ENCODE assay signal across 21 cellular contexts in the genomic region with DNA sequence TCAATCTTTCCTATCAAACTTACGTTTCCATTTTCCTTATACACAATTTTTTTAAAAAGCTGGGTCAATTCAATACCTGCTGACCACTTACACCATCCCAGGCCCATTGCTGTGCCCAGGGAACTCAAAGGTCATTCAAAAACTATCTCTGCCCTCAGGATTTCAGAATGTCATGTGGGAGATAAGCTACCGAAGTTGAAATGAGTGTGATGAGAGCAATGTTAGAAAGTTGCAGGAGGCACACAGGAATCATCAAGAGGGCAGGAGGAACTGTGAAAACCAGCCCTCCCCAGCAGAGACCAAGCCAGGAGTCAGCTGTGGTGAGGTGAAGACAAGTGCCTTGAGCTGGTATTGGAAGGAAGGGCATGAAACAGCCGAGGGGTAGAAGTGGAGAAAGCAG.
A peak's percentile ranks its signal among the peaks of the same experiment; 100 is the strongest.
DNase-seq lines count a peak whose midpoint lies in the region; ATAC-seq and TF ChIP-seq lines count a peak whose summit lies in the region.
"Had no signal": no experiment of that assay in that cellular context is flagged by ENCODE, and none has a peak within 500 bp of the region (broad histone marks: within the 10 kb centered on the region; RNA-seq: fewer than 3 reads in every experiment).

No MANE protein-coding gene starts in this region.

- H2AFZ ChIP-seq in fibroblast of lung (ENCODE audit: low read length), result peak overlapping the region; percentile 50
- peak overlapping the region; percentile 37 for H2AFZ ChIP-seq in hepatocyte
- H2AFZ ChIP-seq in parathyroid adenoma, result peak overlapping the region; percentile 19

- H3K79me2 ChIP-seq in fibroblast of lung (ENCODE audit: control insufficient read depth, insufficient read depth, low read length) (no peaks in the 10 kb centered on the region), hepatocyte (no peaks in the 10 kb centered on the region), parathyroid adenoma (no peaks in the 10 kb centered on the region)

- intact Hi-C loops in Right ventricle myocardium inferior (cut with DNase I), result loop anchor here (5.0 kb wide), 1 partner anchor 54 kb away; no protein-coding TSS in a partner anchor

- no peaks in the 10 kb centered on the region for H3K4me1 ChIP-seq in right atrium auricular region
- peaks cover under 1% of the 10 kb centered on the region for H3K4me1 ChIP-seq in fibroblast of lung (ENCODE audit: control insufficient read depth, extremely low read depth, insufficient read depth, low read length)
- peaks cover 13% of the 10 kb centered on the region for H3K4me1 ChIP-seq in hepatocyte (ENCODE audit: insufficient read depth)
- H3K4me1 ChIP-seq in parathyroid adenoma, result peaks cover 6% of the 10 kb centered on the region
- H3K4me1 ChIP-seq: SJCRH30 had no signal

- H3K4me2 ChIP-seq in fibroblast of lung (ENCODE audit: extremely low read depth, insufficient read depth, low read length) (no peak overlapping the region), hepatocyte (no peak overlapping the region), parathyroid adenoma (ENCODE audit: low read length) (no peak overlapping the region)
- H3K4me2 ChIP-seq: BLaER1 treated with 17β-estradiol and CSF1 and Interleukin-3, amounts not matched to agents 10 nM and 100 nM; KMS-11 had no signal

- H3K27me3 ChIP-seq in right atrium auricular region, result no peaks in the 10 kb centered on the region
- no peaks in the 10 kb centered on the region for H3K27me3 ChIP-seq in fibroblast of lung (ENCODE audit: control insufficient read depth, insufficient read depth, low read length)
- H3K27me3 ChIP-seq in hepatocyte, result no peaks in the 10 kb centered on the region
- H3K27me3 ChIP-seq in parathyroid adenoma (ENCODE audit: control insufficient read depth, insufficient read depth, low read length), result no peaks in the 10 kb centered on the region
- H3K27me3 ChIP-seq: BLaER1 treated with 17β-estradiol and CSF1 and Interleukin-3, amounts not matched to agents 10 nM and 100 nM; SJCRH30 had no signal

- H3K4me3 ChIP-seq in right atrium auricular region (no peak overlapping the region), fibroblast of lung (replicated peaks in 1 of 4; ENCODE audit: control extremely low read depth in 1 of 4, insufficient read depth in 1 of 4, low read depth in 3 of 4, low read length in 4 of 4) (no peak overlapping the region), hepatocyte (no peak overlapping the region), parathyroid adenoma (ENCODE audit: low read depth, low read length) (no peak overlapping the region)
- H3K4me3 ChIP-seq: BLaER1 treated with 17β-estradiol and CSF1 and Interleukin-3, amounts not matched to agents 10 nM and 100 nM; SJCRH30 had no signal

- H3K9me3 ChIP-seq in right atrium auricular region (no peaks in the 10 kb centered on the region), fibroblast of lung (ENCODE audit: control insufficient read depth, insufficient read depth, low read depth, low read length) (no peaks in the 10 kb centered on the region), hepatocyte (ENCODE audit: low read depth) (no peaks in the 10 kb centered on the region), parathyroid adenoma (ENCODE audit: control insufficient read depth, low read length) (no peaks in the 10 kb centered on the region)
- H3K9me3 ChIP-seq: BLaER1 treated with 17β-estradiol and CSF1 and Interleukin-3, amounts not matched to agents 10 nM and 100 nM had no signal

- H4K20me1 ChIP-seq in fibroblast of lung (ENCODE audit: control insufficient read depth, extremely low read depth, insufficient read depth, low read length), result no peaks in the 10 kb centered on the region
- H4K20me1 ChIP-seq in hepatocyte (ENCODE audit: insufficient read depth, poor library complexity, severe bottlenecking), result no peaks in the 10 kb centered on the region
- H4K20me1 ChIP-seq: BLaER1 treated with 17β-estradiol and CSF1 and Interleukin-3, amounts not matched to agents 10 nM and 100 nM had no signal

- ATAC-seq in Right ventricle myocardium inferior, result peak; percentile 69
- ATAC-seq: Panc1 had no signal

- TF ChIP-seq CTCF in right atrium auricular region (IDR thresholded peaks at IDR 0.05) (no peak), fibroblast of lung (conservative IDR thresholded peaks at IDR 0.05 in 1 of 2, IDR thresholded peaks at IDR 0.05 in 1 of 2; ENCODE audit: low read depth in 1 of 2, low read length in 2 of 2) (no peak), hepatocyte (IDR thresholded peaks at IDR 0.05; ENCODE audit: poor library complexity) (no peak), parathyroid adenoma (IDR thresholded peaks at IDR 0.05) (no peak)

- H3K36me3 ChIP-seq in right atrium auricular region (no peaks in the 10 kb centered on the region), fibroblast of lung (ENCODE audit: control insufficient read depth, insufficient read depth, low read length) (no peaks in the 10 kb centered on the region), hepatocyte (replicated peaks; ENCODE audit: insufficient read depth, low read depth) (no peaks in the 10 kb centered on the region), parathyroid adenoma (ENCODE audit: control insufficient read depth, insufficient read depth, low read length) (no peaks in the 10 kb centered on the region)
- H3K36me3 ChIP-seq: BLaER1 treated with 17β-estradiol and CSF1 and Interleukin-3, amounts not matched to agents 10 nM and 100 nM; SJCRH30 had no signal

- no peaks in the 10 kb centered on the region for H3K9me2 ChIP-seq in hepatocyte (replicated peaks; ENCODE audit: insufficient read depth)

- DNase-seq in Right ventricle myocardium inferior (ENCODE audit: missing footprints) (no peak), right atrium auricular region (ENCODE audit: low spot score) (no peak), fibroblast of lung (ENCODE audit: low read depth in 2 of 2) (no peak), hepatocyte (ENCODE audit: low spot score) (no peak), NCI-H1092 (lab: John Stamatoyannopoulos, UW) (no peak), NCI-H2227 treated with DMSO at 0.1 percent for 48 hours (lab: John Stamatoyannopoulos, UW) (no peak)
- no peak for DNase-seq in activated CD4-positive, CD25-positive, alpha-beta regulatory T cell treated with anti-CD3 and anti-CD28 coated beads, Interleukin-2, amount 50 U/mL, for 72 hours
- DNase-seq: 8988T, GDM1, HCEC 1CT, NCI-H1105, NCI-H146, NCI-H2029, NCI-H226, NCI-H510A treated with DMSO at 0.1 percent for 48 hours, NCI-H748 treated with DMSO at 0.1 percent for 48 hours, SJCRH30 had no signal

- H3K27ac ChIP-seq in right atrium auricular region (no peak overlapping the region), fibroblast of lung (ENCODE audit: insufficient read depth, low read length) (no peak overlapping the region), hepatocyte (peak overlapping the region; percentile 39), parathyroid adenoma (no peak overlapping the region)
- H3K27ac ChIP-seq: BLaER1 treated with 17β-estradiol and CSF1 and Interleukin-3, amounts not matched to agents 10 nM and 100 nM; KMS-11; SJCRH30 had no signal

- 49% methylated on average over 3 of the region's 3 CpGs for WGBS in hepatocyte (ENCODE audit: low lambda C conversion rate, missing lambda C conversion rate)

- no peak overlapping the region for H3K9ac ChIP-seq in fibroblast of lung (ENCODE audit: insufficient read depth, low read length)
- no peak overlapping the region for H3K9ac ChIP-seq in parathyroid adenoma
- H3K9ac ChIP-seq: BLaER1 treated with 17β-estradiol and CSF1 and Interleukin-3, amounts not matched to agents 10 nM and 100 nM; KMS-11 had no signal
